Comparison of ENCODE assay signal across 8 cellular contexts in the genomic region with DNA sequence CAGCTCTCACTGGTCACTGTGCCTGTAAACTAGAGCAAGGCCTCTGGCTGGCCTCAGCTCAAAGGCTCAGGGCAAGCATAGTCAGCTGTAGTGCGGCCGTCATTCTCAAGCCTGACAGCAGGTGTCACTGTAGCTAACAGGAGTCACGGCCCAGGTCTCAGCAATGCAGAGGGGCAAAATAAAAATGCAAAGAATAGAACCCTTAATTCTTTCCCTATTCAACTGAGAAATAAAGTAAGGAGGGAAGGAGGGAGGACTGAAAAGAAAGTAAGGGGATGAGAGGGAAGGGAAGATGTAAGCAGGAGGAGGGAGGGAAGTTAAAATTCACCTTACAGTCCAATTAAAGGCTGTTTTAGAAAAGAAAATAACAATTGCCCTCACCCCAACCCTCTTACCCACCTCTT.
DNase-seq lines count a peak whose midpoint lies in the region; FAIRE-seq and TF ChIP-seq lines count a peak whose summit lies in the region.

No MANE protein-coding gene starts in this region.

- TF ChIP-seq CTCF in RWPE1 (conservative IDR thresholded peaks at IDR 0.05; ENCODE audit: low read depth) (peak; percentile 85), ovary (IDR thresholded peaks at IDR 0.05) (peak; percentile 55 to 70 (median 69)), tibial artery (IDR thresholded peaks at IDR 0.05) (peak; percentile 81 to 82)

- DNase-seq in ELR (ENCODE audit: low read depth) (peak; percentile 83), RWPE1 (ENCODE audit: low spot score) (peak; percentile 52), frontal cortex (ENCODE audit: low spot score in 2 of 2) (peak; percentile 18 to 61), ovary (peak; percentile 55 to 86 (median 79)), tibial artery (peak; percentile 81 to 88), cortex of kidney (lab: John Stamatoyannopoulos, UW) (no peak)
- peak; percentile 64 for DNase-seq in activated effector memory CD4-positive, alpha-beta T cell treated with Interleukin-2 at 50 U/mL for 16 hours

- intact Hi-C loops in ovary (cut with DNase I) (loop anchor here (2.0 to 5.0 kb wide), 4 partner anchors 111 to 266 kb away; partner anchors contain the start of gene C1orf216 (in 1 of the 4)), tibial artery (cut with DNase I; ENCODE audit: low total_unique reads) (loop anchor here (2.0 to 5.0 kb wide), 2 partner anchors 110 to 266 kb away; partner anchors contain the start of gene C1orf216)

- no peak for FAIRE-seq in frontal cortex (lab: Jason Lieb, UNC)

- H3K4me1 ChIP-seq in ovary (ENCODE audit: insufficient read depth) (peaks cover 2% of the 10 kb centered on the region), tibial artery (peaks cover 0 to 27% (median 25%) of the 10 kb centered on the region in 4 donors)

- no peak for TF ChIP-seq EP300 in Ishikawa (IDR thresholded peaks at IDR 0.05; ENCODE audit: borderline replicate concordance)
- no peak for TF ChIP-seq EP300 in ovary (IDR thresholded peaks at IDR 0.05)

- POLR2A ChIA-PET in RWPE1 (lab: Yijun Ruan, JAX; ENCODE audit: low non-redundant PET) = interaction anchor here (1.9 kb wide), 1 partner anchor 106 kb away, joined by 8 read pairs; the partner anchor contains the start of gene KIAA0319L

- H3K4me3 ChIP-seq in ovary (no peak overlapping the region), tibial artery (no peak overlapping the region)

- WGBS in ovary, 3 donors = 6 to 7% (median 6%) methylated on average over 3 of the region's 3 CpGs

- no peaks in the 10 kb centered on the region for H3K9me3 ChIP-seq in ovary
- no peaks in the 10 kb centered on the region for H3K9me3 ChIP-seq in tibial artery

- peak overlapping the region; percentile 85 for H3K27ac ChIP-seq in RWPE1
- H3K27ac ChIP-seq in ovary = no peak overlapping the region
- no peak overlapping the region for H3K27ac ChIP-seq in tibial artery

- H3K36me3 ChIP-seq in ovary (no peaks in the 10 kb centered on the region), tibial artery (peaks cover 32 to 63% (median 46%) of the 10 kb centered on the region in 3 donors)

- TF ChIP-seq POLR2A in ovary (IDR thresholded peaks at IDR 0.05) = no peak

- no peaks in the 10 kb centered on the region for H3K27me3 ChIP-seq in ovary
- no peaks in the 10 kb centered on the region for H3K27me3 ChIP-seq in tibial artery

- peak; percentile 89 for TF ChIP-seq RAD21 in Ishikawa (IDR thresholded peaks at IDR 0.05; ENCODE audit: low read depth)

- CTCF ChIA-PET in RWPE1 (lab: Yijun Ruan, JAX) = interaction anchor here (0.6 to 1.8 kb wide), 15 partner anchors 9 to 130 kb away, joined by 3 to 7 read pairs (median 4); partner anchors contain the start of gene KIAA0319L

TF ChIP-seq in Ishikawa, 13 proteins besides CTCF, POLR2A, EP300 and RAD21:
- TF ChIP-seq, protein P1, sequence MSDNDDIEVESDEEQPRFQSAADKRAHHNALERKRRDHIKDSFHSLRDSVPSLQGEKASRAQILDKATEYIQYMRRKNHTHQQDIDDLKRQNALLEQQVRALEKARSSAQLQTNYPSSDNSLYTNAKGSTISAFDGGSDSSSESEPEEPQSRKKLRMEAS (IDR thresholded peaks at IDR 0.05) = no peak
- TF ChIP-seq CEBPB (IDR thresholded peaks at IDR 0.05) (no peak), FOXM1 (IDR thresholded peaks at IDR 0.05; ENCODE audit: borderline replicate concordance, low read depth) (no peak), CREB1 (IDR thresholded peaks at IDR 0.05; ENCODE audit: low read depth) (no peak), NFIC (IDR thresholded peaks at IDR 0.05) (no peak), TAF1 (IDR thresholded peaks at IDR 0.05; ENCODE audit: low read depth) (no peak), YY1 (IDR thresholded peaks at IDR 0.05; ENCODE audit: low read depth) (no peak)
TF ChIP-seq in Ishikawa: peak in this region for 0.
